In genomic region chr16:81095953-81096714, GRCh38 we compare ENCODE assay signal across 8 cellular contexts. TPM values are rescaled to one million over a fixed set of nuclear protein-coding genes. Genes with fewer than 3 reads are reported as not detected.
A peak's percentile ranks its signal among the peaks of the same experiment; 100 is the strongest.
DNase-seq lines count a peak whose midpoint lies in the region; ATAC-seq and TF ChIP-seq lines count a peak whose summit lies in the region.

Gene GCSH (minus strand): TSS chr16:81096395. CDS start chr16:81096278, 117 bp downstream.

- no peaks in the 10 kb centered on the region for H3K27me3 ChIP-seq in GM06990 (replicated peaks; ENCODE audit: control insufficient read depth, insufficient read depth, low read length)
- no peaks in the 10 kb centered on the region for H3K27me3 ChIP-seq in osteoblast (ENCODE audit: insufficient read depth, low read length)
- no peaks in the 10 kb centered on the region for H3K27me3 ChIP-seq in thoracic aorta (replicated peaks; ENCODE audit: insufficient read depth)

- no peaks in the 10 kb centered on the region for H3K36me3 Mint-ChIP-seq in activated naive CD8-positive, alpha-beta T cell treated with anti-CD3 and anti-CD28 coated beads for 36 hours
- H3K36me3 Mint-ChIP-seq in glutamatergic neuron (ENCODE audit: unreplicated experiment) = no peaks in the 10 kb centered on the region

- ATAC-seq in HG02610 (IDR thresholded peaks at IDR 0.05; ENCODE audit: unreplicated experiment) = peak; percentile 99
- ATAC-seq in thoracic aorta (ENCODE audit: insufficient number of reproducible peaks, low FRiP score, low read depth) = peak; percentile 98

- peaks cover 32% of the 10 kb centered on the region for H3K79me2 ChIP-seq in osteoblast (ENCODE audit: insufficient read depth, low read length)

- H3K36me3 ChIP-seq in GM06990 (ENCODE audit: control insufficient read depth, insufficient read depth, low read length) = no peaks in the 10 kb centered on the region; the same call in 1 of the 2 replicates
- no peaks in the 10 kb centered on the region for H3K36me3 ChIP-seq in osteoblast (ENCODE audit: insufficient read depth, low read length)
- H3K36me3 ChIP-seq in thoracic aorta = no peaks in the 10 kb centered on the region

- peaks cover 13% of the 10 kb centered on the region for H3K4me1 Mint-ChIP-seq in activated naive CD8-positive, alpha-beta T cell treated with anti-CD3 and anti-CD28 coated beads for 36 hours
- H3K4me1 Mint-ChIP-seq in glutamatergic neuron (ENCODE audit: low read depth, unreplicated experiment) = no peaks in the 10 kb centered on the region

- DNase-seq in GM06990 (ENCODE audit: extremely low read depth, insufficient read length) (peak; percentile 99), NCI-H1092 treated with DMSO at 0.1 percent for 48 hours (lab: John Stamatoyannopoulos, UW) (peak; percentile 98), SKM-1 (lab: John Stamatoyannopoulos, UW; ENCODE audit: unreplicated experiment) (peak; percentile 93), glutamatergic neuron (peak; percentile 99), osteoblast (ENCODE audit: insufficient read length, low spot score, missing footprints) (peak; percentile 98), thoracic aorta (ENCODE audit: low spot score) (peak; percentile 97)
- DNase-seq in activated naive CD8-positive, alpha-beta T cell treated with anti-CD3 and anti-CD28 coated beads for 36 hours = peak; percentile 100

- H3K4me3 Mint-ChIP-seq in activated naive CD8-positive, alpha-beta T cell treated with anti-CD3 and anti-CD28 coated beads for 36 hours = peak within 1 kb of the TSS; percentile 78
- peak within 1 kb of the TSS; percentile 86 for H3K4me3 Mint-ChIP-seq in glutamatergic neuron (ENCODE audit: unreplicated experiment)

- peak within 1 kb of the TSS; percentile 75 for H3K27ac Mint-ChIP-seq in activated naive CD8-positive, alpha-beta T cell treated with anti-CD3 and anti-CD28 coated beads for 36 hours
- no peak within 1 kb of the TSS for H3K27ac Mint-ChIP-seq in glutamatergic neuron (ENCODE audit: unreplicated experiment)

- H3K9me3 ChIP-seq in osteoblast (ENCODE audit: low read depth, low read length) (no peaks in the 10 kb centered on the region), thoracic aorta (no peaks in the 10 kb centered on the region)

- H2AFZ ChIP-seq in osteoblast (ENCODE audit: low read length) = peak within 1 kb of the TSS; percentile 93

- peak within 1 kb of the TSS; percentile 85 for H3K4me2 ChIP-seq in osteoblast (ENCODE audit: insufficient read depth, low read length)

- H3K27ac ChIP-seq in osteoblast (ENCODE audit: low read depth, low read length) (peak within 1 kb of the TSS; percentile 37), thoracic aorta (peak within 1 kb of the TSS; percentile 64 to 79)

- no peaks in the 10 kb centered on the region for H3K27me3 Mint-ChIP-seq in activated naive CD8-positive, alpha-beta T cell treated with anti-CD3 and anti-CD28 coated beads for 36 hours
- H3K27me3 Mint-ChIP-seq in glutamatergic neuron (ENCODE audit: unreplicated experiment) = peaks cover 2% of the 10 kb centered on the region

- H3K4me1 ChIP-seq in osteoblast (ENCODE audit: insufficient read depth, low read length) (peaks cover 4% of the 10 kb centered on the region), thoracic aorta (ENCODE audit: control insufficient read depth in 1 of 2, low read depth in 2 of 2) (peaks cover 0 to 4% of the 10 kb centered on the region in 2 donors)

- TF ChIP-seq CTCF in GM06990 (IDR thresholded peaks at IDR 0.05; ENCODE audit: insufficient read depth, low read length, poor library complexity, severe bottlenecking) = no peak
- TF ChIP-seq CTCF in glutamatergic neuron (IDR thresholded peaks at IDR 0.05; ENCODE audit: partially characterized antibody, unreplicated experiment) = no peak
- TF ChIP-seq CTCF in osteoblast (IDR thresholded peaks at IDR 0.05; ENCODE audit: extremely low read depth, low read depth, low read length) = no peak
- no peak for TF ChIP-seq CTCF in thoracic aorta (IDR thresholded peaks at IDR 0.05)

- H3K4me3 ChIP-seq in GM06990 (replicated peaks; ENCODE audit: low read depth, low read length) (peak within 1 kb of the TSS; percentile 82), osteoblast (ENCODE audit: insufficient read depth, low read length) (peak within 1 kb of the TSS; percentile 88), thoracic aorta (peak within 1 kb of the TSS; percentile 75)

- H4K20me1 ChIP-seq in osteoblast (ENCODE audit: insufficient read depth, low read length) = peaks cover 2% of the 10 kb centered on the region

- no peaks in the 10 kb centered on the region for H3K9me3 Mint-ChIP-seq in activated naive CD8-positive, alpha-beta T cell treated with anti-CD3 and anti-CD28 coated beads for 36 hours
- H3K9me3 Mint-ChIP-seq in glutamatergic neuron (ENCODE audit: unreplicated experiment) = peaks cover 6% of the 10 kb centered on the region

RNA-seq across cellular contexts. Expression of gene GCSH, which starts in this region (rescaled TPM):
- 10 to 100 TPM; 31.7 to 33.6 TPM for total RNA-seq in activated naive CD8-positive, alpha-beta T cell treated with anti-CD3 and anti-CD28 coated beads for 36 hours
- total RNA-seq in glutamatergic neuron (ENCODE audit: unreplicated experiment) (30.0 TPM), osteoblast (18.1 and 19.2 TPM in 2 replicates), thoracic aorta (10 to 100 TPM; 10.6 to 13.6 TPM)

Comparison
In these comparisons a context has a peak if more than half of its experiments do, and no peak if none do; other contexts are left out.
1. Peak in every context shown above with its lines: DNase-seq, ATAC-seq, H3K4me3 ChIP-seq and H3K27ac ChIP-seq.